ENCODE assay signal across 14 cellular contexts in genomic region chr5:149175346-149176113, GRCh38. TPM values are rescaled to one million over a fixed set of nuclear protein-coding genes. Genes with fewer than 3 reads are reported as not detected.
DNase-seq lines count a peak whose midpoint lies in the region; ATAC-seq lines count a peak whose summit lies in the region.
"Had no signal": no experiment of that assay in that cellular context is flagged by ENCODE, and none has a peak within 500 bp of the region (broad histone marks: within the 10 kb centered on the region; RNA-seq: fewer than 3 reads in every experiment).

No MANE protein-coding gene starts in this region.

- DNase-seq in GM23248 (peak; percentile 52), SW 1271 (lab: John Stamatoyannopoulos, UW) (no peak), hippocampal formation (lab: John Stamatoyannopoulos, UW) (no peak)
- DNase-seq: activated CD4-positive, alpha-beta T cell treated with anti-CD3 and anti-CD28 coated beads for 4 hours; erythroblast; GF-D8; NCI-H2029 treated with DMSO at 0.1 percent for 48 hours; T-helper 1 cell had no signal

- H3K27me3 ChIP-seq in GM23248 (replicated peaks; ENCODE audit: insufficient read depth) (no peaks in the 10 kb centered on the region), layer of hippocampus (ENCODE audit: control insufficient read depth, insufficient read depth, low read length) (no peaks in the 10 kb centered on the region), skeletal muscle tissue (ENCODE audit: control insufficient read depth in 3 of 3, insufficient read depth in 3 of 3, low read length in 3 of 3) (no peaks in the 10 kb centered on the region)
- H3K27me3 ChIP-seq: BLaER1 treated with 17β-estradiol and CSF1 and Interleukin-3, amounts not matched to agents 10 nM and 100 nM had no signal

- H3K9me3 ChIP-seq in GM23248 (ENCODE audit: low read depth) (no peaks in the 10 kb centered on the region), skeletal muscle tissue (ENCODE audit: control insufficient read depth in 3 of 3, low read length in 3 of 3) (no peaks in the 10 kb centered on the region)
- H3K9me3 ChIP-seq: BLaER1 treated with 17β-estradiol and CSF1 and Interleukin-3, amounts not matched to agents 10 nM and 100 nM had no signal

- ATAC-seq in GM19023 (IDR thresholded peaks at IDR 0.05; ENCODE audit: unreplicated experiment) (no peak), GM21526 (IDR thresholded peaks at IDR 0.05; ENCODE audit: low FRiP score, unreplicated experiment) (no peak)

- H3K4me2 ChIP-seq in GM23248 (ENCODE audit: unreplicated experiment), result peak overlapping the region; percentile 71
- H3K4me2 ChIP-seq: BLaER1 treated with 17β-estradiol and CSF1 and Interleukin-3, amounts not matched to agents 10 nM and 100 nM had no signal

- WGBS in GM23248 (ENCODE audit: low coverage in 1 of 2, low lambda C conversion rate in 2 of 2, missing lambda C conversion rate in 2 of 2), 2 experiments, result 44 to 45% methylated on average over 12 of the region's 12 CpGs

- H2AFZ ChIP-seq in GM23248, result peak overlapping the region; percentile 56

- H4K20me1 ChIP-seq in GM23248 (ENCODE audit: insufficient read depth), result no peaks in the 10 kb centered on the region
- H4K20me1 ChIP-seq: BLaER1 treated with 17β-estradiol and CSF1 and Interleukin-3, amounts not matched to agents 10 nM and 100 nM had no signal

- no peaks in the 10 kb centered on the region for H3K9me2 ChIP-seq in GM23248 (ENCODE audit: insufficient read depth)

- peaks cover 45% of the 10 kb centered on the region for H3K4me1 ChIP-seq in GM23248 (ENCODE audit: insufficient read depth)
- H3K4me1 ChIP-seq in skeletal muscle tissue (ENCODE audit: control insufficient read depth in 3 of 3, insufficient read depth in 3 of 3, low read length in 3 of 3), result peaks cover 38 to 50% (median 49%) of the 10 kb centered on the region in 3 donors
- H3K4me1 ChIP-seq: BLaER1 treated with 17β-estradiol and CSF1 and Interleukin-3, amounts not matched to agents 10 nM and 100 nM had no signal

- in situ Hi-C loops in GM23248 (cut with MboI), result no loop called here

- H3K36me3 ChIP-seq in GM23248 (ENCODE audit: low read depth), result no peaks in the 10 kb centered on the region
- no peaks in the 10 kb centered on the region for H3K36me3 ChIP-seq in skeletal muscle tissue (ENCODE audit: control insufficient read depth in 3 of 3, insufficient read depth in 3 of 3, low read length in 3 of 3)
- H3K36me3 ChIP-seq: BLaER1 treated with 17β-estradiol and CSF1 and Interleukin-3, amounts not matched to agents 10 nM and 100 nM had no signal

- H3K4me3 ChIP-seq in GM23248 (no peak overlapping the region), skeletal muscle tissue (ENCODE audit: low read length in 3 of 3) (peak overlapping the region in 2 of 3 donors; percentile 23 to 45)
- H3K4me3 ChIP-seq: BLaER1 treated with 17β-estradiol and CSF1 and Interleukin-3, amounts not matched to agents 10 nM and 100 nM had no signal

- H3K27ac ChIP-seq in GM23248 (peak overlapping the region; percentile 90), cingulate gyrus (ENCODE audit: low read depth, low read length) (peak overlapping the region; percentile 44), layer of hippocampus (ENCODE audit: low read depth, low read length) (peak overlapping the region; percentile 27), skeletal muscle tissue (ENCODE audit: low read depth, low read length) (peak overlapping the region; percentile 72)
- H3K27ac ChIP-seq: BLaER1 treated with 17β-estradiol and CSF1 and Interleukin-3, amounts not matched to agents 10 nM and 100 nM had no signal

- peaks cover 31% of the 10 kb centered on the region for H3F3A ChIP-seq in GM23248 (ENCODE audit: insufficient read depth)

- no peaks in the 10 kb centered on the region for H3K79me2 ChIP-seq in GM23248 (ENCODE audit: insufficient read depth)

- H3K9ac ChIP-seq in GM23248 (peak overlapping the region; percentile 67), skeletal muscle tissue (ENCODE audit: low read depth in 1 of 3, low read length in 3 of 3) (peak overlapping the region; percentile 16 to 51 (median 32))
- H3K9ac ChIP-seq: BLaER1 treated with 17β-estradiol and CSF1 and Interleukin-3, amounts not matched to agents 10 nM and 100 nM had no signal

RNA-seq across cellular contexts. Expression of gene ABLIM3, which starts 34.2 kb away (rescaled TPM):
- total RNA-seq in GM23248 (2014; rRNA removed; shearing (Covaris generic)), result 5.6 and 7.9 TPM in 2 replicates
- 11.4 and 11.7 TPM in 2 replicates for polyA plus RNA-seq in GM23248 (2016; fragmentation: Nextera tagmentation; extraction: Ambion mirVana)
- total RNA-seq in skeletal muscle tissue, result 15.1 TPM

Comparison
In these comparisons a context has a peak if more than half of its experiments do, and no peak if none do; other contexts are left out.
1. H3K27ac ChIP-seq: peak in every context shown above with its lines; median percentile 90 in GM23248; 72 in skeletal muscle tissue; 44 in cingulate gyrus; 27 in layer of hippocampus.